In genomic region chr15:95897651-95898050, GRCh38 we compare ENCODE assay signal across 20 cellular contexts.
"Had no signal": no experiment of that assay in that cellular context is flagged by ENCODE, and none has a peak within 500 bp of the region (broad histone marks: within the 10 kb centered on the region; RNA-seq: fewer than 3 reads in every experiment).

No MANE protein-coding gene starts in this region.

- H3K9me3 ChIP-seq: SJCRH30 had no signal

- H3K4me3 ChIP-seq: SJCRH30 had no signal

- ATAC-seq: HepG2, SK-N-SH treated with all-trans-retinoic acid at 6 μM for 48 hours had no signal

- DNase-seq: IMR-90, Kasumi-1, MV-4-11, NCI-H1048, NCI-H1105, NCI-H1417, NCI-H1436 treated with DMSO at 0.1 percent for 48 hours, NCI-H1694, NCI-H187 treated with DMSO at 0.1 percent for 48 hours, NCI-H2029 treated with DMSO at 0.1 percent for 48 hours, NCI-H2227 treated with DMSO at 0.1 percent for 48 hours, NCI-H446, NCI-H510A, NCI-H524 treated with DMSO at 0.1 percent for 48 hours, NCI-H69, NCI-H774, SHP77, SJCRH30 had no signal

- H3K27me3 ChIP-seq: SJCRH30 had no signal

- H3K36me3 ChIP-seq: SJCRH30 had no signal
